In genomic region chr2:144715992-144716391, GRCh38 we compare ENCODE assay signal across 1 cellular context.
A peak's percentile ranks its signal among the peaks of the same experiment; 100 is the strongest.
TF ChIP-seq lines count a peak whose summit lies in the region.

No MANE protein-coding gene starts in this region.

TF ChIP-seq in K562, 482 proteins besides CTCF, POLR2A, EP300 and RAD21 (continued from another document and continues in another):
- TF ChIP-seq PRDM10 (IDR thresholded peaks at IDR 0.05; ENCODE audit: partially characterized antibody) (no peak), PPARD (CRISPR knock-in tag; IDR thresholded peaks at IDR 0.05) (no peak), HMG20A (CRISPR knock-in tag; conservative IDR thresholded peaks at IDR 0.05) (no peak), CEBPG (CRISPR knock-in tag; IDR thresholded peaks at IDR 0.05) (peak; percentile 53; the same call in 1 of the 2 replicates), CEBPG (tag; conservative IDR thresholded peaks at IDR 0.05 in 1 of 2, IDR thresholded peaks at IDR 0.05 in 1 of 2) (peak; percentile 88 to 89), PTRF (tag; IDR thresholded peaks at IDR 0.05) (no peak), ZNF766 (CRISPR knock-in tag; conservative IDR thresholded peaks at IDR 0.05) (no peak), NR4A1 (CRISPR knock-in tag; IDR thresholded peaks at IDR 0.05) (no peak), NR4A1 (tag; IDR thresholded peaks at IDR 0.05) (no peak), SMAD1 (IDR thresholded peaks at IDR 0.05; ENCODE audit: low read depth, low read length, partially characterized antibody) (no peak), ZNF224 (CRISPR knock-in tag; IDR thresholded peaks at IDR 0.05) (no peak), ZNF740 (CRISPR knock-in tag; IDR thresholded peaks at IDR 0.05) (no peak), ZNF740 (tag; IDR thresholded peaks at IDR 0.05) (no peak), DIDO1 (tag; IDR thresholded peaks at IDR 0.05; ENCODE audit: low read depth) (no peak), ELF4 (CRISPR knock-in tag; IDR thresholded peaks at IDR 0.05) (no peak), PHB (CRISPR knock-in tag; IDR thresholded peaks at IDR 0.05) (no peak), TAF1 (IDR thresholded peaks at IDR 0.05; ENCODE audit: control insufficient read depth, extremely low read depth, insufficient read depth, low read length, severe bottlenecking) (no peak), FOXJ2 (tag; IDR thresholded peaks at IDR 0.05) (0 out of 2 replicates have a peak, but pooled peaks have one; percentile 51), SMAD3 (CRISPR knock-in tag; conservative IDR thresholded peaks at IDR 0.05) (no peak), CBX3 (IDR thresholded peaks at IDR 0.05; ENCODE audit: borderline replicate concordance in 1 of 2, low read length in 2 of 2) (0 out of 3 replicates have a peak, but pooled peaks of 1 of the 2 experiments have one; percentile 21), ZNF133 (CRISPR knock-in tag; IDR thresholded peaks at IDR 0.05) (no peak), FOXP1 (CRISPR knock-in tag; IDR thresholded peaks at IDR 0.05) (no peak), BRF2 (IDR thresholded peaks at IDR 0.05; ENCODE audit: borderline replicate concordance, insufficient read depth, insufficient read length) (no peak), HMG20B (CRISPR knock-in tag; IDR thresholded peaks at IDR 0.05) (no peak), ZNF431 (CRISPR knock-in tag; IDR thresholded peaks at IDR 0.05) (no peak), TCF3 (CRISPR knock-in tag; IDR thresholded peaks at IDR 0.05) (no peak), THRB (CRISPR knock-in tag; conservative IDR thresholded peaks at IDR 0.05) (no peak), ZNF280B (CRISPR knock-in tag; IDR thresholded peaks at IDR 0.05) (no peak), ZNF143 (CRISPR knock-in tag; IDR thresholded peaks at IDR 0.05) (no peak), PTTG1 (tag; IDR thresholded peaks at IDR 0.05; ENCODE audit: low read depth) (no peak), TAF9B (IDR thresholded peaks at IDR 0.05; ENCODE audit: partially characterized antibody) (no peak), NFE2L1 (tag; IDR thresholded peaks at IDR 0.05; ENCODE audit: borderline replicate concordance, low read depth) (no peak; the same call in 1 of the 2 replicates), ZNF589 (CRISPR knock-in tag; IDR thresholded peaks at IDR 0.05; ENCODE audit: low read depth) (peak; percentile 75), ZNF354B (CRISPR knock-in tag; IDR thresholded peaks at IDR 0.05) (no peak), RAD51 (IDR thresholded peaks at IDR 0.05; ENCODE audit: borderline replicate concordance, low read depth) (no peak), PYGO2 (tag; IDR thresholded peaks at IDR 0.05) (no peak), EP400 (IDR thresholded peaks at IDR 0.05) (no peak), ZNF778 (CRISPR knock-in tag; IDR thresholded peaks at IDR 0.05) (no peak), CHCHD3 (CRISPR knock-in tag; IDR thresholded peaks at IDR 0.05) (no peak), NR0B1 (IDR thresholded peaks at IDR 0.05; ENCODE audit: partially characterized antibody) (no peak), RB1 (IDR thresholded peaks at IDR 0.05; ENCODE audit: low read depth) (no peak), GABPA (tag; conservative IDR thresholded peaks at IDR 0.05; ENCODE audit: low read depth) (0 out of 2 replicates have a peak, but pooled peaks have one; percentile 15), MTF1 (CRISPR knock-in tag; IDR thresholded peaks at IDR 0.05; ENCODE audit: borderline replicate concordance) (no peak), TEAD4 (IDR thresholded peaks at IDR 0.05; ENCODE audit: low read length) (0 out of 2 replicates have a peak, but pooled peaks have one; percentile 19), TEAD4 (CRISPR knock-in tag; IDR thresholded peaks at IDR 0.05; ENCODE audit: borderline replicate concordance) (no peak), USF1 (CRISPR knock-in tag; IDR thresholded peaks at IDR 0.05) (no peak), SLC30A9 (CRISPR knock-in tag; IDR thresholded peaks at IDR 0.05) (no peak), PREB (CRISPR knock-in tag; IDR thresholded peaks at IDR 0.05) (no peak), NEUROD1 (IDR thresholded peaks at IDR 0.05; ENCODE audit: borderline replicate concordance, low read depth, low read length, partially characterized antibody) (no peak), BRD4 (IDR thresholded peaks at IDR 0.05) (no peak), RBM25 (IDR thresholded peaks at IDR 0.05; ENCODE audit: low read depth, low read length, severe bottlenecking) (no peak), ATF3 (IDR thresholded peaks at IDR 0.05) (peak; percentile 97), ATF3 (CRISPR knock-in tag; conservative IDR thresholded peaks at IDR 0.05) (0 out of 2 replicates have a peak, but pooled peaks have one; percentile 34), BCL6 (CRISPR knock-in tag; IDR thresholded peaks at IDR 0.05) (no peak), MBD1 (CRISPR knock-in tag; IDR thresholded peaks at IDR 0.05) (no peak), ETS1 (conservative IDR thresholded peaks at IDR 0.05; ENCODE audit: control insufficient read depth, low read depth, low read length) (no peak), GTF2E2 (tag; IDR thresholded peaks at IDR 0.05) (no peak)
